19 cellular contexts compared by ENCODE assay signal in genomic region chr1:208112380-208112779, GRCh38.
"Had no signal": no experiment of that assay in that cellular context is flagged by ENCODE, and none has a peak within 500 bp of the region (broad histone marks: within the 10 kb centered on the region; RNA-seq: fewer than 3 reads in every experiment).

No MANE protein-coding gene starts in this region.

- H2AFZ ChIP-seq: hepatocyte had no signal

- H3K4me3 Mint-ChIP-seq: naive thymus-derived CD4-positive, alpha-beta T cell; stimulated activated effector memory CD8-positive, alpha-beta T cell treated with anti-CD3 and anti-CD28 coated beads, Interleukin-12 subunit alpha, Interleukin-12 subunit beta, amount 100 ng/mL, for 72 hours had no signal

- H3K27me3 ChIP-seq: colonic mucosa, foreskin keratinocyte, hepatocyte, suprapubic skin, thyroid gland, upper lobe of left lung, vagina had no signal

- H3K4me3 ChIP-seq: colonic mucosa, hepatocyte, suprapubic skin, thyroid gland, upper lobe of left lung, vagina had no signal

- ATAC-seq: foreskin keratinocyte; left cardiac atrium; naive thymus-derived CD4-positive, alpha-beta T cell; right cardiac atrium; stimulated activated effector memory CD8-positive, alpha-beta T cell treated with anti-CD3 and anti-CD28 coated beads, Interleukin-12 subunit alpha, Interleukin-12 subunit beta, amount 100 ng/mL, for 72 hours; stimulated activated naive CD8-positive, alpha-beta T cell treated with anti-CD3 and anti-CD28 coated beads, Interleukin-15, Interleukin-2, amounts not matched to agents 100 U/mL and 50 U/mL, for 24 hours had no signal

- H3K9me3 ChIP-seq: colonic mucosa, suprapubic skin, thyroid gland, upper lobe of left lung, vagina had no signal

- H3K4me2 ChIP-seq: hepatocyte had no signal

- H3K79me2 ChIP-seq: hepatocyte had no signal

- H3K4me1 ChIP-seq: colonic mucosa, suprapubic skin had no signal

- H3K27ac ChIP-seq: colonic mucosa, foreskin keratinocyte, hepatocyte, suprapubic skin, thyroid gland, upper lobe of left lung, vagina had no signal

- H3K4me1 Mint-ChIP-seq: naive thymus-derived CD4-positive, alpha-beta T cell; stimulated activated effector memory CD8-positive, alpha-beta T cell treated with anti-CD3 and anti-CD28 coated beads, Interleukin-12 subunit alpha, Interleukin-12 subunit beta, amount 100 ng/mL, for 72 hours had no signal

- DNase-seq: colonic mucosa; dermis blood vessel endothelial cell; erythroblast; foreskin keratinocyte; kidney; left cardiac atrium; mammary epithelial cell; naive thymus-derived CD4-positive, alpha-beta T cell; posterior cingulate gyrus; stimulated activated CD4-positive, alpha-beta T cell treated with anti-CD3 and anti-CD28 coated beads, Interleukin-4, amount 100 ng/mL, for 1 hour; stimulated activated CD8-positive, alpha-beta memory T cell treated with anti-CD3 and anti-CD28 coated beads, Interleukin-4, amount 100 ng/mL, for 48 hours; stimulated activated naive CD8-positive, alpha-beta T cell treated with anti-CD3 and anti-CD28 coated beads, Interleukin-15, Interleukin-2, amounts not matched to agents 100 U/mL and 50 U/mL, for 24 hours; thyroid gland; upper lobe of left lung had no signal

- H3K27ac Mint-ChIP-seq: naive thymus-derived CD4-positive, alpha-beta T cell; stimulated activated effector memory CD8-positive, alpha-beta T cell treated with anti-CD3 and anti-CD28 coated beads, Interleukin-12 subunit alpha, Interleukin-12 subunit beta, amount 100 ng/mL, for 72 hours had no signal

- H3K36me3 ChIP-seq: colonic mucosa, suprapubic skin, thyroid gland had no signal

- H3K9me3 Mint-ChIP-seq: naive thymus-derived CD4-positive, alpha-beta T cell; stimulated activated effector memory CD8-positive, alpha-beta T cell treated with anti-CD3 and anti-CD28 coated beads, Interleukin-12 subunit alpha, Interleukin-12 subunit beta, amount 100 ng/mL, for 72 hours had no signal

- H3K36me3 Mint-ChIP-seq: naive thymus-derived CD4-positive, alpha-beta T cell; stimulated activated effector memory CD8-positive, alpha-beta T cell treated with anti-CD3 and anti-CD28 coated beads, Interleukin-12 subunit alpha, Interleukin-12 subunit beta, amount 100 ng/mL, for 72 hours had no signal
